Comparison of ENCODE assay signal across 13 cellular contexts in the genomic region with DNA sequence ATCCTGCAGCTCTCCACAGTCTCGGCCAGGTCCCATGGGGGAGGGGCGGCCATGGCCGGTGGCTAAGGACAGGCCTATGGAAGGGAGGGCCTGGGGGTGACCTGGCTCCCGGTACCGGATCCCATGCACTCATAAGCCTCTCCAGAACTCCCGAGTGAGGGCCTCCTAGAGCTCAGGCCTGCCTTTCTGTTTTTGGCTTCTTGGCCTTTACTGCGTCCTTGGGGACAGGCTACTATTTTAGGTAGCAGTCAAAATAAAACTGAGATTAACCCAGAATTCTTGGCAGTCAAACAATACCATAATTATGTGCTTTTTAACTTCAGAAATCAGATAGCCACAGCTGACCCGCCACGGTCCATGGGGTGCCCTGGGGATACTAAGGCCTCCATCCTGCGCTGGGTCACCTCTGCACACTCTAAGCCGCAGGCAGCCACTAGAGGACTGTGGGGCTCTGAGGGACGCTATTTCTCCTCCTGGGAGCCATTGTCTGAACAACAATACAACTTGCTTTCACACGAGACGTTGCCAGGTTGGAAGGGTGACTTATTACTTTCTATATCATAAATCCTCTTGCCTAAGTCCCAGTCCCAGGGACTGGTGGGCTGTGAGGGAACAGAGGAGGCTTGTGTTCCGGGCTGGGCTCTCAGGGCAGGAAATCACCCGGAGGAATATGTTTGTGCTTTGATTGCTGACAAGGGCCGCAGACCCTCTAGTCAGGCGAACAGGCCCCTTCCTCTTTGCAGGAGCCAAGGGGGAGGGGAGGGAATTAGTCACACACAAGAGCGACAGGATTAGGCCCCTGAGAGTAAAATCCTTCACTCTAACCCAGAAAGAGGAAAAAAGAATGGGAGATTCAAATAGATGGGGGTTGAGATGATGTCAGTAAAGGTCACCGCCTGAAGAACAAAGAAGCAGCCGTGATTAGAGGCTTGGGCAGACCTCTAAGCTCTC. TPM values are rescaled to one million over a fixed set of nuclear protein-coding genes. Genes with fewer than 3 reads are reported as not detected.
A peak's percentile ranks its signal among the peaks of the same experiment; 100 is the strongest.
DNase-seq lines count a peak whose midpoint lies in the region; ATAC-seq and TF ChIP-seq lines count a peak whose summit lies in the region.
"Had no signal": no experiment of that assay in that cellular context is flagged by ENCODE, and none has a peak within 500 bp of the region (broad histone marks: within the 10 kb centered on the region; RNA-seq: fewer than 3 reads in every experiment).

No MANE protein-coding gene starts in this region.

- H3K27ac ChIP-seq in HCT116 (ENCODE audit: low read depth, low read length) = no peak overlapping the region
- H3K27ac ChIP-seq in right cardiac atrium (ENCODE audit: low read length) = peak overlapping the region; percentile 83

- H3K4me1 Mint-ChIP-seq in natural killer cell = peaks cover 0 to 9% of the 10 kb centered on the region in 2 donors
- H3K4me1 Mint-ChIP-seq in activated CD4-positive, alpha-beta T cell treated with anti-CD3 and anti-CD28 coated beads for 36 hours = peaks cover 3% of the 10 kb centered on the region
- H3K4me1 Mint-ChIP-seq: CD4-positive, alpha-beta memory T cell had no signal

- H3K27me3 ChIP-seq in HCT116 (ENCODE audit: insufficient read depth, low read length) = no peaks in the 10 kb centered on the region
- H3K27me3 ChIP-seq in right cardiac atrium (ENCODE audit: control insufficient read depth, insufficient read depth) = no peaks in the 10 kb centered on the region

- 27% methylated on average over 21 of the region's 21 CpGs for WGBS in right cardiac atrium

- TF ChIP-seq POLR2A in HCT116 (IDR thresholded peaks at IDR 0.05; ENCODE audit: borderline replicate concordance, extremely low read depth, insufficient read depth, insufficient read length) = no peak

- POLR2A ChIA-PET in HCT116 (lab: Charles Lee) = no interaction called here
- POLR2A ChIA-PET in activated CD4-positive, alpha-beta T cell treated with anti-CD3 and anti-CD28 coated beads for 36 hours (lab: Charles Lee) = no interaction called here

- H3K27me3 Mint-ChIP-seq in natural killer cell (ENCODE audit: low read depth in 2 of 2) = no peaks in the 10 kb centered on the region
- no peaks in the 10 kb centered on the region for H3K27me3 Mint-ChIP-seq in activated CD4-positive, alpha-beta T cell treated with anti-CD3 and anti-CD28 coated beads for 36 hours
- H3K27me3 Mint-ChIP-seq: CD4-positive, alpha-beta memory T cell had no signal

- DNase-seq in HCT116 (ENCODE audit: low read depth, low spot score) (no peak), astrocyte of the cerebellum (ENCODE audit: low read depth) (no peak), right cardiac atrium (peak; percentile 56 to 90 (median 79)), sciatic nerve (ENCODE audit: low spot score) (no peak), natural killer cell (no peak), HUDEP-2 (lab: John Stamatoyannopoulos, UW; ENCODE audit: unreplicated experiment in 76 of 76) (no peak), GDM1 (lab: John Stamatoyannopoulos, UW) (no peak)
- DNase-seq in activated CD4-positive, alpha-beta T cell treated with anti-CD3 and anti-CD28 coated beads for 36 hours = no peak
- DNase-seq: activated T-cell treated with anti-CD3 and anti-CD28 coated beads, Interleukin-2, amount 50 U/mL, for 4 hours; CD4-positive, alpha-beta memory T cell; effector CD8-positive, alpha-beta T cell; substantia nigra; T-helper 9 cell had no signal

- H3K4me2 ChIP-seq in HCT116 (ENCODE audit: low read length) = peak overlapping the region; percentile 39; the same call in 1 of the 2 replicates

- RAD21 ChIA-PET in HCT116 (lab: Charles Lee; ENCODE audit: low non-redundant PET in 1 of 2, low total read pairs in 2 of 2, uncharacterized antibody in 2 of 2, unreplicated experiment in 2 of 2) = no interaction called here

- H4K20me1 ChIP-seq in HCT116 (ENCODE audit: insufficient read depth) = no peaks in the 10 kb centered on the region

- in situ Hi-C loops in astrocyte of the cerebellum (cut with HindIII; ENCODE audit: low sequenced_read_pairs) = no loop called here

- no peaks in the 10 kb centered on the region for H3K79me2 ChIP-seq in HCT116 (ENCODE audit: insufficient read depth, low read length)

- TF ChIP-seq RAD21 in HCT116 (IDR thresholded peaks at IDR 0.05; ENCODE audit: low read depth) = no peak

- no peak overlapping the region for H3K4me3 ChIP-seq in HCT116 (replicated peaks in 1 of 2; ENCODE audit: low read depth in 1 of 2, low read length in 2 of 2)
- H3K4me3 ChIP-seq in astrocyte of the cerebellum (ENCODE audit: low read depth, low read length) = no peak overlapping the region
- no peak overlapping the region for H3K4me3 ChIP-seq in right cardiac atrium (ENCODE audit: low read length)

- ATAC-seq in HCT116 (peak; percentile 49; the same call in 1 of the 2 replicates), right cardiac atrium (peak; percentile 83 to 84), sciatic nerve (peak; percentile 77), natural killer cell (no peak)
- no peak for ATAC-seq in activated CD4-positive, alpha-beta T cell treated with anti-CD3 and anti-CD28 coated beads for 36 hours
- ATAC-seq: activated T-cell treated with anti-CD3 and anti-CD28 coated beads, Interleukin-2, amount 50 U/mL, for 4 hours had no signal

- peaks cover 6 to 39% of the 10 kb centered on the region in 2 experiments; a peak in 3 of 4 replicates for H3K4me1 ChIP-seq in HCT116 (ENCODE audit: control insufficient read depth in 1 of 2, insufficient read depth in 2 of 2, low read length in 2 of 2)
- peaks cover 21% of the 10 kb centered on the region for H3K4me1 ChIP-seq in right cardiac atrium (ENCODE audit: control insufficient read depth, insufficient read depth, low read length)

- TF ChIP-seq CTCF in HCT116 (IDR thresholded peaks at IDR 0.05 in 2 of 3, conservative IDR thresholded peaks at IDR 0.05 in 1 of 3; ENCODE audit: borderline replicate concordance in 1 of 3, insufficient read depth in 1 of 3, low read depth in 2 of 3, low read length in 2 of 3) (no peak), astrocyte of the cerebellum (IDR thresholded peaks at IDR 0.05; ENCODE audit: low read depth, low read length, missing control alignments) (peak; percentile 4), natural killer cell (IDR thresholded peaks at IDR 0.05) (no peak)

- no peak overlapping the region for H3K27ac Mint-ChIP-seq in natural killer cell
- H3K27ac Mint-ChIP-seq in activated CD4-positive, alpha-beta T cell treated with anti-CD3 and anti-CD28 coated beads for 36 hours = no peak overlapping the region
- H3K27ac Mint-ChIP-seq: CD4-positive, alpha-beta memory T cell had no signal

- CTCF ChIA-PET in HCT116 (lab: Charles Lee) = no interaction called here
- CTCF ChIA-PET in activated CD4-positive, alpha-beta T cell treated with anti-CD3 and anti-CD28 coated beads for 36 hours (lab: Charles Lee) = no interaction called here

- no peaks in the 10 kb centered on the region for H3K36me3 ChIP-seq in HCT116 (ENCODE audit: control insufficient read depth in 1 of 2, insufficient read depth in 2 of 2, low read length in 2 of 2)

- intact Hi-C loops in HCT116 (cut with micrococcal nuclease) = no loop called here
- intact Hi-C loops in right cardiac atrium (cut with DNase I) = loop anchor here in 1 of 4 donors (5.0 kb wide), 1 partner anchor 45 kb away; no protein-coding TSS in a partner anchor
- intact Hi-C loops in sciatic nerve (cut with DNase I) = no loop called here
- intact Hi-C loops in natural killer cell (cut with micrococcal nuclease) = no loop called here
- intact Hi-C loops in activated CD4-positive, alpha-beta T cell treated with anti-CD3 and anti-CD28 coated beads for 36 hours (cut with DNase I, micrococcal nuclease) = no loop called here

- H2AFZ ChIP-seq in HCT116 (ENCODE audit: low read depth, low read length, poor library complexity, severe bottlenecking) = no peak overlapping the region

- no peak overlapping the region for H3K9ac ChIP-seq in HCT116 (ENCODE audit: low read length)

- H3K9me3 ChIP-seq in HCT116 (ENCODE audit: control insufficient read depth in 1 of 2, insufficient read depth in 1 of 2, low read depth in 1 of 2, low read length in 2 of 2) (no peaks in the 10 kb centered on the region; a peak in 1 of 4 replicates), right cardiac atrium (ENCODE audit: control insufficient read depth, low read length) (no peaks in the 10 kb centered on the region)

- no peaks in the 10 kb centered on the region for H3K9me3 Mint-ChIP-seq in natural killer cell
- no peaks in the 10 kb centered on the region for H3K9me3 Mint-ChIP-seq in activated CD4-positive, alpha-beta T cell treated with anti-CD3 and anti-CD28 coated beads for 36 hours (ENCODE audit: low read depth)
- H3K9me3 Mint-ChIP-seq: activated T-cell treated with anti-CD3 and anti-CD28 coated beads, Interleukin-2, amount 50 U/mL, for 4 hours had no signal

- no peak overlapping the region for H3K4me3 Mint-ChIP-seq in natural killer cell
- H3K4me3 Mint-ChIP-seq in activated CD4-positive, alpha-beta T cell treated with anti-CD3 and anti-CD28 coated beads for 36 hours = no peak overlapping the region
- H3K4me3 Mint-ChIP-seq: activated T-cell treated with anti-CD3 and anti-CD28 coated beads, Interleukin-2, amount 50 U/mL, for 4 hours; CD4-positive, alpha-beta memory T cell had no signal

- H3K9me2 ChIP-seq in HCT116 (ENCODE audit: insufficient read depth) = no peaks in the 10 kb centered on the region

- no TSS peak for BruUV-seq in HCT116 (replicated peaks; lab: Mats Ljungman, UMichigan)

- no peaks in the 10 kb centered on the region for H3K36me3 Mint-ChIP-seq in natural killer cell
- H3K36me3 Mint-ChIP-seq in activated CD4-positive, alpha-beta T cell treated with anti-CD3 and anti-CD28 coated beads for 36 hours (ENCODE audit: low read depth) = peaks cover 1% of the 10 kb centered on the region
- H3K36me3 Mint-ChIP-seq: CD4-positive, alpha-beta memory T cell had no signal

TF ChIP-seq in HCT116, 20 proteins besides CTCF, POLR2A, EP300 and RAD21:
- TF ChIP-seq EGR1 (IDR thresholded peaks at IDR 0.05; ENCODE audit: low read depth) (no peak), JUND (IDR thresholded peaks at IDR 0.05) (no peak), CEBPB (IDR thresholded peaks at IDR 0.05; ENCODE audit: low read depth) (no peak), EZH2phosphoT487 (IDR thresholded peaks at IDR 0.05; ENCODE audit: borderline replicate concordance) (no peak)
- TF ChIP-seq, protein P1, sequence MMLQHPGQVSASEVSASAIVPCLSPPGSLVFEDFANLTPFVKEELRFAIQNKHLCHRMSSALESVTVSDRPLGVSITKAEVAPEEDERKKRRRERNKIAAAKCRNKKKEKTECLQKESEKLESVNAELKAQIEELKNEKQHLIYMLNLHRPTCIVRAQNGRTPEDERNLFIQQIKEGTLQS (IDR thresholded peaks at IDR 0.05) = no peak

RNA-seq across cellular contexts. Expression of gene BCAR3, which starts 40.7 kb away (rescaled TPM):
- total RNA-seq in HCT116 (2021; ENCODE audit: unreplicated experiment) (24.5 TPM), right cardiac atrium (10 to 100 TPM; 12.5 to 17.4 (median 15.0) TPM), sciatic nerve (35.9 TPM), natural killer cell (1 to 10 TPM in 2 of 3 donors, under 1 TPM in 1; 0.52 to 6.5 (median 2.4) TPM)
- 43.6 and 47.9 TPM in 2 replicates for polyA plus RNA-seq in HCT116 (2012)
- polyA plus RNA-seq in right cardiac atrium = 10.1 TPM
- total RNA-seq in activated CD4-positive, alpha-beta T cell treated with anti-CD3 and anti-CD28 coated beads for 36 hours = under 1 TPM; 0.46 to 0.54 TPM

Comparison
In these comparisons a context has a peak if more than half of its experiments do, and no peak if none do; other contexts are left out.
1. ATAC-seq: peak in HCT116 (single experiment), right cardiac atrium (2 of 2) and sciatic nerve (single experiment); none in natural killer cell (0 of 3) and activated CD4-positive, alpha-beta T cell treated with anti-CD3 and anti-CD28 coated beads for 36 hours (single experiment).
2. DNase-seq: peak in right cardiac atrium (3 of 3); none in HCT116 (single experiment), astrocyte of the cerebellum (single experiment), sciatic nerve (single experiment), natural killer cell (single experiment), activated CD4-positive, alpha-beta T cell treated with anti-CD3 and anti-CD28 coated beads for 36 hours (single experiment), HUDEP-2 (0 of 76) and GDM1 (single experiment).